1 cellular context compared by ENCODE assay signal in genomic region chr1:155967410-155968400, GRCh38.
A peak's percentile ranks its signal among the peaks of the same experiment; 100 is the strongest.
TF ChIP-seq lines count a peak whose summit lies in the region.

No MANE protein-coding gene starts in this region.

TF ChIP-seq in HepG2, 621 proteins besides CTCF, POLR2A, EP300 and RAD21 (continued from another document and continues in another):
- TF ChIP-seq GMEB2 (CRISPR knock-in tag; IDR thresholded peaks at IDR 0.05; ENCODE audit: low read depth) (no peak), ZNF318 (CRISPR knock-in tag; IDR thresholded peaks at IDR 0.05) (no peak), MTERF4 (CRISPR knock-in tag; IDR thresholded peaks at IDR 0.05) (no peak), FOXC1 (CRISPR knock-in tag; IDR thresholded peaks at IDR 0.05; ENCODE audit: borderline replicate concordance) (no peak), THAP9 (CRISPR knock-in tag; IDR thresholded peaks at IDR 0.05; ENCODE audit: borderline replicate concordance) (peak; percentile 43; the same call in 1 of the 2 replicates), UBTF (CRISPR knock-in tag; IDR thresholded peaks at IDR 0.05) (peak; percentile 84), YY1 (IDR thresholded peaks at IDR 0.05; ENCODE audit: insufficient read depth, insufficient replicate concordance, low read depth, low read length) (peak; percentile 23), PITX1 (CRISPR knock-in tag; IDR thresholded peaks at IDR 0.05) (peak; percentile 84), ZNF713 (CRISPR knock-in tag; IDR thresholded peaks at IDR 0.05) (no peak), PRDM15 (CRISPR knock-in tag; IDR thresholded peaks at IDR 0.05) (no peak), ZNF746 (CRISPR knock-in tag; IDR thresholded peaks at IDR 0.05) (no peak; the same call in 1 of the 2 replicates), IKZF4 (CRISPR knock-in tag; IDR thresholded peaks at IDR 0.05; ENCODE audit: borderline replicate concordance, low read depth, not compliant biosample characterization) (no peak), ZNF441 (CRISPR knock-in tag; IDR thresholded peaks at IDR 0.05; ENCODE audit: borderline replicate concordance) (peak; percentile 69; the same call in 1 of the 2 replicates), ZNF34 (CRISPR knock-in tag; IDR thresholded peaks at IDR 0.05; ENCODE audit: borderline replicate concordance) (no peak), ZNF276 (CRISPR knock-in tag; IDR thresholded peaks at IDR 0.05; ENCODE audit: low read depth) (no peak), NFIC (IDR thresholded peaks at IDR 0.05; ENCODE audit: low read length) (no peak), ZNF142 (CRISPR knock-in tag; IDR thresholded peaks at IDR 0.05) (no peak), SETDB1 (CRISPR knock-in tag; IDR thresholded peaks at IDR 0.05; ENCODE audit: borderline replicate concordance) (no peak), GFI1 (CRISPR knock-in tag; IDR thresholded peaks at IDR 0.05; ENCODE audit: borderline replicate concordance) (no peak; the same call in 1 of the 2 replicates), FOSL2 (CRISPR knock-in tag; IDR thresholded peaks at IDR 0.05) (no peak)
